19 cellular contexts compared by ENCODE assay signal in the genomic region with DNA sequence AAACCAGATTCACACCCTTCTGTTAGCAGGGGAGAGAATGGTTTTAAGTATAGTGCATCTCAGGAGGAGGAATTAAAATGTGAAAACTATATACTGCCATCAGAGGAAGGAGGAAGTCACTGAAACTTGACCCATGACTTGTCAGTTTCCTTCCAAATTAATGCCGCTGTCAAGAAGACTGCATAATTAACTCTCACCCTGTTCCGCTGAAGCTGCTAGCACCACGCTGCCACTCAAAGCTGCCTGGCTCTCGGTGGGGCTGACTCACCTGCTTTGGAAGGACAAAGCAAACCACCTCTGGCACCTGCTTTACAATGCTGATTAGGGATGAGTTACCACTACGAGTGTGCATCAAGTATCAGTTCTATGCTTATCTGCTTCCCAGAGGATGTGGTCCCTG. TPM values are rescaled to one million over a fixed set of nuclear protein-coding genes. Genes with fewer than 3 reads are reported as not detected.
A peak's percentile ranks its signal among the peaks of the same experiment; 100 is the strongest.
DNase-seq lines count a peak whose midpoint lies in the region; ATAC-seq and TF ChIP-seq lines count a peak whose summit lies in the region.
"Had no signal": no experiment of that assay in that cellular context is flagged by ENCODE, and none has a peak within 500 bp of the region (broad histone marks: within the 10 kb centered on the region; RNA-seq: fewer than 3 reads in every experiment).

No MANE protein-coding gene starts in this region.

- DNase-seq in CD4-positive, alpha-beta T cell, result no peak
- DNase-seq in KBM-7 (peak; percentile 4), adrenal gland (peak in 2 of 7 donors; percentile 26 to 34), lung (ENCODE audit: low spot score) (no peak), amygdala (lab: John Stamatoyannopoulos, UW) (no peak), HCEC 1CT (no peak), spleen (no peak)
- DNase-seq: activated CD4-positive, alpha-beta T cell treated with anti-CD3 and anti-CD28 coated beads, Interleukin-2, amount 50 U/mL, for 4 hours; kidney; natural killer cell; NCI-H82; stimulated activated naive CD4-positive, alpha-beta T cell; trophoblast cell had no signal

- H3K36me3 ChIP-seq in adrenal gland (replicated peaks in 1 of 2) (peaks cover 0 to 43% of the 10 kb centered on the region in 2 donors), lung (ENCODE audit: control insufficient read depth in 2 of 2, insufficient read depth in 2 of 2, low read length in 2 of 2) (peaks cover 17 to 41% of the 10 kb centered on the region in 2 donors), spleen (peaks cover 0 to 100% (median 88%) of the 10 kb centered on the region in 6 donors)

- no peak overlapping the region for H3K4me3 ChIP-seq in adrenal gland
- no peak overlapping the region for H3K4me3 ChIP-seq in lung
- no peak overlapping the region for H3K4me3 ChIP-seq in spleen
- H3K4me3 ChIP-seq: esophagus muscularis mucosa, gastroesophageal sphincter, Peyer's patch had no signal

- no peaks in the 10 kb centered on the region for H3K27me3 Mint-ChIP-seq in CD4-positive, alpha-beta T cell

- TF ChIP-seq POLR2A in adrenal gland (IDR thresholded peaks at IDR 0.05) (no peak), spleen (IDR thresholded peaks at IDR 0.05) (no peak)

- no peak overlapping the region for H3K4me3 Mint-ChIP-seq in CD4-positive, alpha-beta T cell
- H3K4me3 Mint-ChIP-seq: natural killer cell; T-helper 1 cell treated with Interleukin-12 subunit alpha and Interleukin-12 subunit beta and Interleukin-4 antibody, amounts not matched to agents 30 μg/mL and 1 μg/mL, for 36 hours had no signal

- H3K4me1 ChIP-seq in adrenal gland (replicated peaks in 1 of 2), result peaks cover 17 to 22% of the 10 kb centered on the region in 2 donors
- peaks cover 0 to 5% of the 10 kb centered on the region in 2 donors for H3K4me1 ChIP-seq in lung (ENCODE audit: control insufficient read depth in 2 of 2, insufficient read depth in 2 of 2, low read length in 2 of 2)
- H3K4me1 ChIP-seq in spleen, result peaks cover 0 to 16% (median 2%) of the 10 kb centered on the region in 6 donors
- H3K4me1 ChIP-seq: Peyer's patch had no signal

- ATAC-seq in CD4-positive, alpha-beta T cell (ENCODE audit: poor library complexity), result no peak
- ATAC-seq in lung (ENCODE audit: insufficient read depth, low FRiP score) (peak; percentile 16), HG03280 (IDR thresholded peaks at IDR 0.05; ENCODE audit: unreplicated experiment) (no peak)
- ATAC-seq: gastroesophageal sphincter, natural killer cell had no signal

- no peak for TF ChIP-seq CTCF in CD4-positive, alpha-beta T cell (IDR thresholded peaks at IDR 0.05)
- no peak for TF ChIP-seq CTCF in adrenal gland (IDR thresholded peaks at IDR 0.05)
- no peak for TF ChIP-seq CTCF in lung (IDR thresholded peaks at IDR 0.05; ENCODE audit: control extremely low read depth, extremely low read depth)
- no peak for TF ChIP-seq CTCF in spleen (IDR thresholded peaks at IDR 0.05 in 8 of 11, conservative IDR thresholded peaks at IDR 0.05 in 3 of 11)

- intact Hi-C loops in CD4-positive, alpha-beta T cell (cut with DNase I, micrococcal nuclease), result no loop called here
- intact Hi-C loops in adrenal gland (cut with DNase I) (no loop called here), spleen (cut with DNase I; ENCODE audit: low total_unique reads) (no loop called here)

- in situ Hi-C loops in KBM-7 (cut with MboI; ENCODE audit: low pct_unique_long_range_greater_than_20kb, low sequenced_read_pairs), result no loop called here

- H3K27me3 ChIP-seq in CD4-positive, alpha-beta T cell (ENCODE audit: control insufficient read depth, insufficient read depth, low read length), result no peaks in the 10 kb centered on the region
- H3K27me3 ChIP-seq in adrenal gland, result no peaks in the 10 kb centered on the region
- H3K27me3 ChIP-seq in lung (ENCODE audit: control insufficient read depth, insufficient read depth), result no peaks in the 10 kb centered on the region
- no peaks in the 10 kb centered on the region for H3K27me3 ChIP-seq in spleen (replicated peaks in 1 of 7)
- H3K27me3 ChIP-seq: esophagus muscularis mucosa, gastroesophageal sphincter, Peyer's patch had no signal

- H3K9me3 Mint-ChIP-seq in CD4-positive, alpha-beta T cell, result no peaks in the 10 kb centered on the region
- H3K9me3 Mint-ChIP-seq: natural killer cell; T-helper 1 cell treated with Interleukin-12 subunit alpha and Interleukin-12 subunit beta and Interleukin-4 antibody, amounts not matched to agents 30 μg/mL and 1 μg/mL, for 36 hours had no signal

- 49 to 63% (median 58%) methylated on average over 4 to 5 of the region's 5 CpGs for WGBS in adrenal gland, 4 donors
- whole genome bisulfite sequencing in lung, 2 donors, result 56 to 62% methylated on average over 5 of the region's 5 CpGs
- 48 to 76% (median 66%) methylated on average over 5 of the region's 5 CpGs for WGBS in spleen, 5 donors

- no peaks in the 10 kb centered on the region for H3K9me3 ChIP-seq in CD4-positive, alpha-beta T cell (ENCODE audit: control insufficient read depth, low read length)
- no peaks in the 10 kb centered on the region for H3K9me3 ChIP-seq in adrenal gland (replicated peaks in 1 of 3)
- H3K9me3 ChIP-seq in lung (ENCODE audit: control insufficient read depth in 2 of 2, insufficient read depth in 1 of 2, low read length in 1 of 2), result no peaks in the 10 kb centered on the region
- H3K9me3 ChIP-seq in spleen, result no peaks in the 10 kb centered on the region
- H3K9me3 ChIP-seq: esophagus muscularis mucosa, gastroesophageal sphincter, Peyer's patch had no signal

- H3K27ac ChIP-seq in CD4-positive, alpha-beta T cell (ENCODE audit: low read depth, low read length), result no peak overlapping the region
- H3K27ac ChIP-seq in adrenal gland (peak overlapping the region in 3 of 5 donors; percentile 28 to 73 (median 53)), lung (ENCODE audit: low read depth in 1 of 2, low read length in 1 of 2) (no peak overlapping the region), spleen (peak overlapping the region in 4 of 8 donors; percentile 28 to 56 (median 46))
- H3K27ac ChIP-seq: esophagus muscularis mucosa, Peyer's patch, VCaP had no signal

- H3K36me3 Mint-ChIP-seq in CD4-positive, alpha-beta T cell (ENCODE audit: low read depth), result peaks cover 82% of the 10 kb centered on the region

- H3K27ac Mint-ChIP-seq in CD4-positive, alpha-beta T cell, result peak overlapping the region; percentile 24
- H3K27ac Mint-ChIP-seq: T-helper 1 cell treated with Interleukin-12 subunit alpha and Interleukin-12 subunit beta and Interleukin-4 antibody, amounts not matched to agents 30 μg/mL and 1 μg/mL, for 36 hours had no signal

- CTCF ChIA-PET in CD4-positive, alpha-beta T cell (lab: Charles Lee), result no interaction called here

- POLR2A ChIA-PET in CD4-positive, alpha-beta T cell (lab: Charles Lee), result no interaction called here

- H3K4me1 Mint-ChIP-seq in CD4-positive, alpha-beta T cell (ENCODE audit: low read depth), result no peaks in the 10 kb centered on the region
- H3K4me1 Mint-ChIP-seq: natural killer cell had no signal

RNA-seq across cellular contexts. Expression of gene ULK2, which starts 37.8 kb away (rescaled TPM):
- 10 to 100 TPM; 17.1 to 18.3 TPM for total RNA-seq in CD4-positive, alpha-beta T cell
- total RNA-seq in adrenal gland (10 to 100 TPM; 11.1 to 32.0 (median 17.1) TPM), lung (10 to 100 TPM; 22.7 to 61.4 TPM), spleen (10 to 100 TPM; 12.2 to 20.9 (median 18.1) TPM)
- polyA plus RNA-seq in adrenal gland (10 to 100 TPM in 1 of 3 donors, 1 to 10 TPM in 2; 9.5 to 15.2 (median 10.0) TPM), lung (10 to 100 TPM in 1 of 2 donors, 1 to 10 TPM in 1; 5.8 to 10.3 TPM), spleen (1 to 10 TPM; 2.7 to 5.2 (median 3.6) TPM)

Comparison
In these comparisons a context has a peak if more than half of its experiments do, and no peak if none do; other contexts are left out.
1. H3K27ac ChIP-seq: peak in adrenal gland (3 of 5); none in CD4-positive, alpha-beta T cell (single experiment) and lung (0 of 2).